Comparison of ENCODE assay signal across 1 cellular context in genomic region chr1:113811888-113812660, GRCh38.
TF ChIP-seq lines count a peak whose summit lies in the region.

RSBN1 (minus strand) TSS chr1:113812476; CDS start chr1:113812412, 64 bp downstream.

TF ChIP-seq in HepG2, 621 proteins besides CTCF, POLR2A, EP300 and RAD21 (continued from another document and continues in another):
- TF ChIP-seq, protein P1, sequence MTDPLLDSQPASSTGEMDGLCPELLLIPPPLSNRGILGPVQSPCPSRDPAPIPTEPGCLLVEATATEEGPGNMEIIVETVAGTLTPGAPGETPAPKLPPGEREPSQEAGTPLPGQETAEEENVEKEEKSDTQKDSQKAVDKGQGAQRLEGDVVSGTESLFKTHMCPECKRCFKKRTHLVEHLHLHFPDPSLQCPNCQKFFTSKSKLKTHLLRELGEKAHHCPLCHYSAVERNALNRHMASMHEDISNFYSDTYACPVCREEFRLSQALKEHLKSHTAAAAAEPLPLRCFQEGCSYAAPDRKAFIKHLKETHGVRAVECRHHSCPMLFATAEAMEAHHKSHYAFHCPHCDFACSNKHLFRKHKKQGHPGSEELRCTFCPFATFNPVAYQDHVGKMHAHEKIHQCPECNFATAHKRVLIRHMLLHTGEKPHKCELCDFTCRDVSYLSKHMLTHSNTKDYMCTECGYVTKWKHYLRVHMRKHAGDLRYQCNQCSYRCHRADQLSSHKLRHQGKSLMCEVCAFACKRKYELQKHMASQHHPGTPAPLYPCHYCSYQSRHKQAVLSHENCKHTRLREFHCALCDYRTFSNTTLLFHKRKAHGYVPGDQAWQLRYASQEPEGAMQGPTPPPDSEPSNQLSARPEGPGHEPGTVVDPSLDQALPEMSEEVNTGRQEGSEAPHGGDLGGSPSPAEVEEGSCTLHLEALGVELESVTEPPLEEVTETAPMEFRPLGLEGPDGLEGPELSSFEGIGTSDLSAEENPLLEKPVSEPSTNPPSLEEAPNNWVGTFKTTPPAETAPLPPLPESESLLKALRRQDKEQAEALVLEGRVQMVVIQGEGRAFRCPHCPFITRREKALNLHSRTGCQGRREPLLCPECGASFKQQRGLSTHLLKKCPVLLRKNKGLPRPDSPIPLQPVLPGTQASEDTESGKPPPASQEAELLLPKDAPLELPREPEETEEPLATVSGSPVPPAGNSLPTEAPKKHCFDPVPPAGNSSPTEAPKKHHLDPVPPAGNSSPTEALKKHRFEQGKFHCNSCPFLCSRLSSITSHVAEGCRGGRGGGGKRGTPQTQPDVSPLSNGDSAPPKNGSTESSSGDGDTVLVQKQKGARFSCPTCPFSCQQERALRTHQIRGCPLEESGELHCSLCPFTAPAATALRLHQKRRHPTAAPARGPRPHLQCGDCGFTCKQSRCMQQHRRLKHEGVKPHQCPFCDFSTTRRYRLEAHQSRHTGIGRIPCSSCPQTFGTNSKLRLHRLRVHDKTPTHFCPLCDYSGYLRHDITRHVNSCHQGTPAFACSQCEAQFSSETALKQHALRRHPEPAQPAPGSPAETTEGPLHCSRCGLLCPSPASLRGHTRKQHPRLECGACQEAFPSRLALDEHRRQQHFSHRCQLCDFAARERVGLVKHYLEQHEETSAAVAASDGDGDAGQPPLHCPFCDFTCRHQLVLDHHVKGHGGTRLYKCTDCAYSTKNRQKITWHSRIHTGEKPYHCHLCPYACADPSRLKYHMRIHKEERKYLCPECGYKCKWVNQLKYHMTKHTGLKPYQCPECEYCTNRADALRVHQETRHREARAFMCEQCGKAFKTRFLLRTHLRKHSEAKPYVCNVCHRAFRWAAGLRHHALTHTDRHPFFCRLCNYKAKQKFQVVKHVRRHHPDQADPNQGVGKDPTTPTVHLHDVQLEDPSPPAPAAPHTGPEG (CRISPR knock-in tag; IDR thresholded peaks at IDR 0.05), result no peak
- TF ChIP-seq DNMT3B (CRISPR knock-in tag; conservative IDR thresholded peaks at IDR 0.05) (peak; percentile 76; the same call in 1 of the 2 replicates), POLR2AphosphoS5 (IDR thresholded peaks at IDR 0.05; ENCODE audit: low read depth, low read length) (peak; percentile 82), LCORL (IDR thresholded peaks at IDR 0.05) (no peak), LCORL (CRISPR knock-in tag; IDR thresholded peaks at IDR 0.05) (peak; percentile 58; the same call in 1 of the 2 replicates), ELF1 (CRISPR knock-in tag; IDR thresholded peaks at IDR 0.05) (peak; percentile 98), SMC3 (IDR thresholded peaks at IDR 0.05; ENCODE audit: low read length) (no peak), ZNF766 (CRISPR knock-in tag; IDR thresholded peaks at IDR 0.05; ENCODE audit: borderline replicate concordance) (no peak; the same call in 1 of the 2 replicates), MIER2 (CRISPR knock-in tag; IDR thresholded peaks at IDR 0.05) (0 out of 2 replicates have a peak, but pooled peaks have one; percentile 25), MEIS1 (CRISPR knock-in tag; IDR thresholded peaks at IDR 0.05; ENCODE audit: borderline replicate concordance) (peak; percentile 70; the same call in 1 of the 2 replicates), ZFX (CRISPR knock-in tag; IDR thresholded peaks at IDR 0.05; ENCODE audit: low read depth) (peak; percentile 94), IRF2 (CRISPR knock-in tag; IDR thresholded peaks at IDR 0.05) (peak; percentile 80; the same call in 1 of the 2 replicates), ELF3 (CRISPR knock-in tag; IDR thresholded peaks at IDR 0.05) (peak; percentile 80), YEATS4 (CRISPR knock-in tag; IDR thresholded peaks at IDR 0.05; ENCODE audit: borderline replicate concordance) (peak; percentile 83), HBP1 (CRISPR knock-in tag; IDR thresholded peaks at IDR 0.05; ENCODE audit: low read depth) (peak; percentile 58), ZNF629 (CRISPR knock-in tag; conservative IDR thresholded peaks at IDR 0.05) (0 out of 2 replicates have a peak, but pooled peaks have one; percentile 14), ZNF607 (CRISPR knock-in tag; IDR thresholded peaks at IDR 0.05; ENCODE audit: borderline replicate concordance) (peak; percentile 50; the same call in 1 of the 2 replicates), ARNT2 (CRISPR knock-in tag; IDR thresholded peaks at IDR 0.05; ENCODE audit: low read depth) (peak; percentile 86)
- TF ChIP-seq, protein P2, sequence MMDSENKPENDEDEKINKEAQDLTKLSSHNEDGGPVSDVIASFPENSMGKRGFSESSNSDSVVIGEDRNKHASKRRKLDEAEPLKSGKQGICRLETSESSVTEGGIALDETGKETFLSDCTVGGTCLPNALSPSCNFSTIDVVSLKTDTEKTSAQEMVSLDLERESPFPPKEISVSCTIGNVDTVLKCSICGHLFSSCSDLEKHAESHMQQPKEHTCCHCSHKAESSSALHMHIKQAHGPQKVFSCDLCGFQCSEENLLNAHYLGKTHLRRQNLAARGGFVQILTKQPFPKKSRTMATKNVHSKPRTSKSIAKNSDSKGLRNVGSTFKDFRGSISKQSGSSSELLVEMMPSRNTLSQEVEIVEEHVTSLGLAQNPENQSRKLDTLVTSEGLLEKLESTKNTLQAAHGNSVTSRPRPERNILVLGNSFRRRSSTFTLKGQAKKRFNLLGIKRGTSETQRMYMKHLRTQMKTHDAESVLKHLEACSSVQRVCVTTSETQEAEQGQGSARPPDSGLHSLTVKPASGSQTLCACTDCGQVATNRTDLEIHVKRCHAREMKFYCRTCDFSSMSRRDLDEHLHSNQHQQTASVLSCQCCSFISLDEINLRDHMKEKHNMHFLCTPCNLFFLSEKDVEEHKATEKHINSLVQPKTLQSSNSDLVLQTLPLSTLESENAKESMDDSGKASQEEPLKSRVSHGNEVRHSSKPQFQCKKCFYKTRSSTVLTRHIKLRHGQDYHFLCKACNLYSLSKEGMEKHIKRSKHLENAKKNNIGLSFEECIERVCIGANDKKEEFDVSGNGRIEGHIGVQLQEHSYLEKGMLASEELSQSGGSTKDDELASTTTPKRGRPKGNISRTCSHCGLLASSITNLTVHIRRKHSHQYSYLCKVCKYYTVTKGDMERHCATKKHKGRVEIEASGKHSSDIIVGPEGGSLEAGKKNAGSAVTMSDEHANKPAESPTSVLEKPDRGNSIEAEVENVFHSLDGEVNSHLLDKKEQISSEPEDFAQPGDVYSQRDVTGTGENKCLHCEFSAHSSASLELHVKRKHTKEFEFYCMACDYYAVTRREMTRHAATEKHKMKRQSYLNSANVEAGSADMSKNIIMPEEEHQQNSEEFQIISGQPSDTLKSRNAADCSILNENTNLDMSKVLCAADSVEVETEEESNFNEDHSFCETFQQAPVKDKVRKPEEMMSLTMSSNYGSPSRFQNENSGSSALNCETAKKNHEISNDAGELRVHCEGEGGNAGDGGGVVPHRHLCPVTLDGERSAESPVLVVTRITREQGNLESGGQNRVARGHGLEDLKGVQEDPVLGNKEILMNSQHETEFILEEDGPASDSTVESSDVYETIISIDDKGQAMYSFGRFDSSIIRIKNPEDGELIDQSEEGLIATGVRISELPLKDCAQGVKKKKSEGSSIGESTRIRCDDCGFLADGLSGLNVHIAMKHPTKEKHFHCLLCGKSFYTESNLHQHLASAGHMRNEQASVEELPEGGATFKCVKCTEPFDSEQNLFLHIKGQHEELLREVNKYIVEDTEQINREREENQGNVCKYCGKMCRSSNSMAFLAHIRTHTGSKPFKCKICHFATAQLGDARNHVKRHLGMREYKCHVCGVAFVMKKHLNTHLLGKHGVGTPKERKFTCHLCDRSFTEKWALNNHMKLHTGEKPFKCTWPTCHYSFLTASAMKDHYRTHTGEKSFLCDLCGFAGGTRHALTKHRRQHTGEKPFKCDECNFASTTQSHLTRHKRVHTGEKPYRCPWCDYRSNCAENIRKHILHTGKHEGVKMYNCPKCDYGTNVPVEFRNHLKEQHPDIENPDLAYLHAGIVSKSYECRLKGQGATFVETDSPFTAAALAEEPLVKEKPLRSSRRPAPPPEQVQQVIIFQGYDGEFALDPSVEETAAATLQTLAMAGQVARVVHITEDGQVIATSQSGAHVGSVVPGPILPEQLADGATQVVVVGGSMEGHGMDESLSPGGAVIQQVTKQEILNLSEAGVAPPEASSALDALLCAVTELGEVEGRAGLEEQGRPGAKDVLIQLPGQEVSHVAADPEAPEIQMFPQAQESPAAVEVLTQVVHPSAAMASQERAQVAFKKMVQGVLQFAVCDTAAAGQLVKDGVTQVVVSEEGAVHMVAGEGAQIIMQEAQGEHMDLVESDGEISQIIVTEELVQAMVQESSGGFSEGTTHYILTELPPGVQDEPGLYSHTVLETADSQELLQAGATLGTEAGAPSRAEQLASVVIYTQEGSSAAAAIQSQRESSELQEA (CRISPR knock-in tag; IDR thresholded peaks at IDR 0.05; ENCODE audit: not compliant biosample characterization), result peak; percentile 86
- TF ChIP-seq, protein P3, sequence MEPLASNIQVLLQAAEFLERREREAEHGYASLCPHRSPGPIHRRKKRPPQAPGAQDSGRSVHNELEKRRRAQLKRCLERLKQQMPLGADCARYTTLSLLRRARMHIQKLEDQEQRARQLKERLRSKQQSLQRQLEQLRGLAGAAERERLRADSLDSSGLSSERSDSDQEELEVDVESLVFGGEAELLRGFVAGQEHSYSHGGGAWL (CRISPR knock-in tag; IDR thresholded peaks at IDR 0.05), result no peak
- TF ChIP-seq, protein P4, sequence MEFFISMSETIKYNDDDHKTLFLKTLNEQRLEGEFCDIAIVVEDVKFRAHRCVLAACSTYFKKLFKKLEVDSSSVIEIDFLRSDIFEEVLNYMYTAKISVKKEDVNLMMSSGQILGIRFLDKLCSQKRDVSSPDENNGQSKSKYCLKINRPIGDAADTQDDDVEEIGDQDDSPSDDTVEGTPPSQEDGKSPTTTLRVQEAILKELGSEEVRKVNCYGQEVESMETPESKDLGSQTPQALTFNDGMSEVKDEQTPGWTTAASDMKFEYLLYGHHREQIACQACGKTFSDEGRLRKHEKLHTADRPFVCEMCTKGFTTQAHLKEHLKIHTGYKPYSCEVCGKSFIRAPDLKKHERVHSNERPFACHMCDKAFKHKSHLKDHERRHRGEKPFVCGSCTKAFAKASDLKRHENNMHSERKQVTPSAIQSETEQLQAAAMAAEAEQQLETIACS (CRISPR knock-in tag; IDR thresholded peaks at IDR 0.05), result peak; percentile 69
- TF ChIP-seq, protein P5, sequence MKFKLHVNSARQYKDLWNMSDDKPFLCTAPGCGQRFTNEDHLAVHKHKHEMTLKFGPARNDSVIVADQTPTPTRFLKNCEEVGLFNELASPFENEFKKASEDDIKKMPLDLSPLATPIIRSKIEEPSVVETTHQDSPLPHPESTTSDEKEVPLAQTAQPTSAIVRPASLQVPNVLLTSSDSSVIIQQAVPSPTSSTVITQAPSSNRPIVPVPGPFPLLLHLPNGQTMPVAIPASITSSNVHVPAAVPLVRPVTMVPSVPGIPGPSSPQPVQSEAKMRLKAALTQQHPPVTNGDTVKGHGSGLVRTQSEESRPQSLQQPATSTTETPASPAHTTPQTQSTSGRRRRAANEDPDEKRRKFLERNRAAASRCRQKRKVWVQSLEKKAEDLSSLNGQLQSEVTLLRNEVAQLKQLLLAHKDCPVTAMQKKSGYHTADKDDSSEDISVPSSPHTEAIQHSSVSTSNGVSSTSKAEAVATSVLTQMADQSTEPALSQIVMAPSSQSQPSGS (CRISPR knock-in tag; IDR thresholded peaks at IDR 0.05), result peak; percentile 57
- TF ChIP-seq, protein P6, sequence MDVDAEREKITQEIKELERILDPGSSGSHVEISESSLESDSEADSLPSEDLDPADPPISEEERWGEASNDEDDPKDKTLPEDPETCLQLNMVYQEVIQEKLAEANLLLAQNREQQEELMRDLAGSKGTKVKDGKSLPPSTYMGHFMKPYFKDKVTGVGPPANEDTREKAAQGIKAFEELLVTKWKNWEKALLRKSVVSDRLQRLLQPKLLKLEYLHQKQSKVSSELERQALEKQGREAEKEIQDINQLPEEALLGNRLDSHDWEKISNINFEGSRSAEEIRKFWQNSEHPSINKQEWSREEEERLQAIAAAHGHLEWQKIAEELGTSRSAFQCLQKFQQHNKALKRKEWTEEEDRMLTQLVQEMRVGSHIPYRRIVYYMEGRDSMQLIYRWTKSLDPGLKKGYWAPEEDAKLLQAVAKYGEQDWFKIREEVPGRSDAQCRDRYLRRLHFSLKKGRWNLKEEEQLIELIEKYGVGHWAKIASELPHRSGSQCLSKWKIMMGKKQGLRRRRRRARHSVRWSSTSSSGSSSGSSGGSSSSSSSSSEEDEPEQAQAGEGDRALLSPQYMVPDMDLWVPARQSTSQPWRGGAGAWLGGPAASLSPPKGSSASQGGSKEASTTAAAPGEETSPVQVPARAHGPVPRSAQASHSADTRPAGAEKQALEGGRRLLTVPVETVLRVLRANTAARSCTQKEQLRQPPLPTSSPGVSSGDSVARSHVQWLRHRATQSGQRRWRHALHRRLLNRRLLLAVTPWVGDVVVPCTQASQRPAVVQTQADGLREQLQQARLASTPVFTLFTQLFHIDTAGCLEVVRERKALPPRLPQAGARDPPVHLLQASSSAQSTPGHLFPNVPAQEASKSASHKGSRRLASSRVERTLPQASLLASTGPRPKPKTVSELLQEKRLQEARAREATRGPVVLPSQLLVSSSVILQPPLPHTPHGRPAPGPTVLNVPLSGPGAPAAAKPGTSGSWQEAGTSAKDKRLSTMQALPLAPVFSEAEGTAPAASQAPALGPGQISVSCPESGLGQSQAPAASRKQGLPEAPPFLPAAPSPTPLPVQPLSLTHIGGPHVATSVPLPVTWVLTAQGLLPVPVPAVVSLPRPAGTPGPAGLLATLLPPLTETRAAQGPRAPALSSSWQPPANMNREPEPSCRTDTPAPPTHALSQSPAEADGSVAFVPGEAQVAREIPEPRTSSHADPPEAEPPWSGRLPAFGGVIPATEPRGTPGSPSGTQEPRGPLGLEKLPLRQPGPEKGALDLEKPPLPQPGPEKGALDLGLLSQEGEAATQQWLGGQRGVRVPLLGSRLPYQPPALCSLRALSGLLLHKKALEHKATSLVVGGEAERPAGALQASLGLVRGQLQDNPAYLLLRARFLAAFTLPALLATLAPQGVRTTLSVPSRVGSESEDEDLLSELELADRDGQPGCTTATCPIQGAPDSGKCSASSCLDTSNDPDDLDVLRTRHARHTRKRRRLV (CRISPR knock-in tag; IDR thresholded peaks at IDR 0.05), result peak; percentile 3; the same call in 1 of the 2 replicates
